ENCODE assay signal across 29 cellular contexts in the genomic region with DNA sequence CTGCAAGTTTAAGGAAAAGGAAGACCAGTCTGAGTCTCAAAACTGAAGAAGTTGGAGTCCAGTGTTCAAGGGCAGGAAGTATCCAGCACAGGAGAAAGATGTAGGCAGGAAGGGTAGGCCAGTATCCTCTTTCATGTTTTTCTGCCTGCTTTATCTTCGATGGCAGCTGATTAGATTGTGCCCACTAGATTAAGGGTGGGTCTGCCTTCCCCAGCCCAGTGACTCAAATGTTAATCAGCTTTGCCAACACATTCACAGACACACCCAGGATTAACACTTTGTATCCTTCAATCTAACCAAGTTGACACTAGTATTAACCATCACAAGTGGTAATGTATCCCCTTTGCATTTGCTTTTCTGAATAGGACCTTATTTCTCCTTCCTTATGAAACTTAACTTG.
"Had no signal": no experiment of that assay in that cellular context is flagged by ENCODE, and none has a peak within 500 bp of the region (broad histone marks: within the 10 kb centered on the region; RNA-seq: fewer than 3 reads in every experiment).

No MANE protein-coding gene starts in this region.

- H2AFZ ChIP-seq: hepatocyte had no signal

- H3K4me1 ChIP-seq: gastroesophageal sphincter, pancreas, prostate gland, sigmoid colon, stomach, thyroid gland, upper lobe of right lung had no signal

- H3K79me2 ChIP-seq: hepatocyte had no signal

- H3K9me3 ChIP-seq: pancreas, prostate gland, sigmoid colon, upper lobe of right lung had no signal

- H3K4me2 ChIP-seq: hepatocyte, smooth muscle cell had no signal

- H3K27ac ChIP-seq: gastroesophageal sphincter, hepatocyte, pancreas, prostate gland, sigmoid colon, stomach, thyroid gland, upper lobe of right lung, WERI-Rb-1 had no signal

- DNase-seq: activated CD4-positive, alpha-beta T cell treated with anti-CD3 and anti-CD28 coated beads for 48 hours; activated CD4-positive, alpha-beta T cell treated with anti-CD3 and anti-CD28 coated beads, Interleukin-2, amount 50 U/mL, for 48 hours; activated CD8-positive, alpha-beta memory T cell treated with anti-CD3 and anti-CD28 coated beads, Interleukin-2, amount 50 U/mL, for 48 hours; activated gamma-delta T cell; activated naive CD4-positive, alpha-beta T cell treated with anti-CD3 and anti-CD28 coated beads, Interleukin-2, amount 10 ng/mL, durations not matched to agents 7 days and 5 days; activated naive CD8-positive, alpha-beta T cell treated with anti-CD3 and anti-CD28 coated beads, Interleukin-2, amount 10 ng/mL, durations not matched to agents 7 days and 5 days; activated T-cell treated with anti-CD3 and anti-CD28 coated beads, Interleukin-2, amount 50 U/mL, for 24 hours; dermis blood vessel endothelial cell; effector CD4-positive, alpha-beta T cell; left cardiac atrium; midbrain; naive thymus-derived CD4-positive, alpha-beta T cell; pancreas; retina; sigmoid colon; stimulated activated CD4-positive, alpha-beta T cell treated with anti-CD3 and anti-CD28 coated beads, Interleukin-1b, Interleukin-23, amount 100 ng/mL, for 48 hours; stimulated activated CD4-positive, alpha-beta T cell treated with anti-CD3 and anti-CD28 coated beads, Interleukin-4, amount 100 ng/mL, for 4 hours; stimulated activated CD8-positive, alpha-beta memory T cell treated with anti-CD3 and anti-CD28 coated beads, Interleukin-4, amount 100 ng/mL, for 48 hours; stomach; T-helper 9 cell; thyroid gland; upper lobe of right lung; WERI-Rb-1 had no signal

- ATAC-seq: activated CD4-positive, CD25-positive, alpha-beta regulatory T cell treated with anti-CD3 and anti-CD28 coated beads, Interleukin-2, amount 50 U/mL, for 24 hours; gastroesophageal sphincter; left cardiac atrium; naive thymus-derived CD4-positive, alpha-beta T cell; pancreas; stimulated activated memory B cell treated with anti-CD40 and anti-IgM and Interleukin-4, amounts not matched to agents 10 μg/mL and 1 μg/mL and 100 μg/mL, for 72 hours; upper lobe of right lung had no signal

- H3K27me3 ChIP-seq: gastroesophageal sphincter, hepatocyte, pancreas, sigmoid colon, stomach, thyroid gland, upper lobe of right lung had no signal

- H3K36me3 ChIP-seq: gastroesophageal sphincter, pancreas, prostate gland, sigmoid colon, stomach, thyroid gland, upper lobe of right lung, WERI-Rb-1 had no signal

- H3K4me3 ChIP-seq: gastroesophageal sphincter, hepatocyte, pancreas, prostate gland, sigmoid colon, smooth muscle cell, stomach, thyroid gland, upper lobe of right lung had no signal
